In genomic region chr4:168633474-168633873, GRCh38 we compare ENCODE assay signal across 17 cellular contexts.
A peak's percentile ranks its signal among the peaks of the same experiment; 100 is the strongest.
DNase-seq lines count a peak whose midpoint lies in the region; ATAC-seq and TF ChIP-seq lines count a peak whose summit lies in the region.
"Had no signal": no experiment of that assay in that cellular context is flagged by ENCODE, and none has a peak within 500 bp of the region (broad histone marks: within the 10 kb centered on the region; RNA-seq: fewer than 3 reads in every experiment).

No MANE protein-coding gene starts in this region.

- ATAC-seq in heart right ventricle (peak in 3 of 8 donors; percentile 36 to 49 (median 48)), left ventricle myocardium superior (no peak)
- no peak for ATAC-seq in stimulated activated naive CD8-positive, alpha-beta T cell treated with anti-CD3 and anti-CD28 coated beads, Interleukin-15, Interleukin-2, amounts not matched to agents 100 U/mL and 50 U/mL, for 24 hours

- H3K4me1 ChIP-seq in heart right ventricle, result peaks cover 3 to 70% (median 55%) of the 10 kb centered on the region in 9 donors
- peaks cover 35 to 59% (median 45%) of the 10 kb centered on the region in 4 donors for H3K4me1 ChIP-seq in esophagus muscularis mucosa

- peak overlapping the region in 7 of 10 donors; percentile 45 to 68 (median 63) for H3K4me3 ChIP-seq in heart right ventricle
- H3K4me3 ChIP-seq in esophagus muscularis mucosa, result peak overlapping the region in 3 of 4 donors; percentile 64 to 74 (median 65)

- TF ChIP-seq EP300 in esophagus muscularis mucosa (IDR thresholded peaks at IDR 0.05), result no peak

- H3K27ac ChIP-seq in heart right ventricle (peak overlapping the region in 9 of 10 donors; percentile 2 to 92 (median 77)), esophagus muscularis mucosa (replicated peaks in 1 of 4) (peak overlapping the region in 2 of 4 donors; percentile 75 to 77)

- peak overlapping the region; percentile 99 for H3K27ac Mint-ChIP-seq in osteocyte (ENCODE audit: unreplicated experiment)
- H3K27ac Mint-ChIP-seq: immature natural killer cell had no signal

- peaks cover 0 to 64% (median 0%) of the 10 kb centered on the region in 7 donors for H3K27me3 ChIP-seq in heart right ventricle
- H3K27me3 ChIP-seq in esophagus muscularis mucosa, result no peaks in the 10 kb centered on the region

- no peaks in the 10 kb centered on the region for H3K36me3 ChIP-seq in heart right ventricle
- H3K36me3 ChIP-seq in esophagus muscularis mucosa, result no peaks in the 10 kb centered on the region
- H3K36me3 ChIP-seq: spleen had no signal

- H3K9me3 Mint-ChIP-seq in osteocyte (ENCODE audit: unreplicated experiment), result no peaks in the 10 kb centered on the region

- peaks cover 2% of the 10 kb centered on the region for H3K36me3 Mint-ChIP-seq in osteocyte (ENCODE audit: unreplicated experiment)
- H3K36me3 Mint-ChIP-seq: immature natural killer cell had no signal

- 21 to 22% methylated on average over 1 of the region's 1 CpG for WGBS in heart right ventricle, 2 donors
- 24% methylated on average over 1 of the region's 1 CpG for WGBS in esophagus muscularis mucosa

- TF ChIP-seq CTCF in heart right ventricle (IDR thresholded peaks at IDR 0.05), result no peak
- TF ChIP-seq CTCF in esophagus muscularis mucosa (IDR thresholded peaks at IDR 0.05), result no peak
- no peak for TF ChIP-seq CTCF in osteocyte (IDR thresholded peaks at IDR 0.05)

- H3K4me1 Mint-ChIP-seq in osteocyte (ENCODE audit: unreplicated experiment), result peaks cover 65% of the 10 kb centered on the region

- no peaks in the 10 kb centered on the region for H3K27me3 Mint-ChIP-seq in osteocyte (ENCODE audit: unreplicated experiment)

- DNase-seq in heart right ventricle, result no peak
- DNase-seq in left ventricle myocardium superior, result no peak
- no peak for DNase-seq in esophagus muscularis mucosa (ENCODE audit: extremely low spot score)
- DNase-seq in osteocyte (ENCODE audit: extremely low spot score, unreplicated experiment), result no peak
- DNase-seq in NCI-H1048 (lab: John Stamatoyannopoulos, UW), result no peak
- no peak for DNase-seq in stimulated activated naive CD8-positive, alpha-beta T cell treated with anti-CD3 and anti-CD28 coated beads, Interleukin-15, Interleukin-2, amounts not matched to agents 100 U/mL and 50 U/mL, for 24 hours
- no peak for DNase-seq in hypothalamus (lab: John Stamatoyannopoulos, UW)
- DNase-seq in amniotic stem cell (lab: John Stamatoyannopoulos, UW), result no peak
- DNase-seq: activated CD8-positive, alpha-beta memory T cell treated with anti-CD3 and anti-CD28 coated beads for 24 hours; activated naive CD4-positive, alpha-beta T cell; Calu3; cerebellar nuclear complex; HCEC 1CT; immature natural killer cell; NCI-H2081; NCI-H82; spleen had no signal

- TF ChIP-seq POLR2A in esophagus muscularis mucosa (IDR thresholded peaks at IDR 0.05; ENCODE audit: low read depth), result no peak

- peak overlapping the region; percentile 96 for H3K4me3 Mint-ChIP-seq in osteocyte (ENCODE audit: unreplicated experiment)

- H3K9me3 ChIP-seq in heart right ventricle, result no peaks in the 10 kb centered on the region
- no peaks in the 10 kb centered on the region for H3K9me3 ChIP-seq in esophagus muscularis mucosa
- H3K9me3 ChIP-seq: spleen had no signal

- intact Hi-C loops in heart right ventricle (cut with DNase I) (loop anchor here in 4 of 10 donors (5.0 kb wide), 1 partner anchor 46 kb away; no protein-coding TSS in a partner anchor), left ventricle myocardium superior (cut with micrococcal nuclease) (no loop called here), esophagus muscularis mucosa (cut with DNase I) (loop anchor here (5.0 kb wide), 2 partner anchors 46 to 74 kb away; no protein-coding TSS in a partner anchor)
